In the genomic region with DNA sequence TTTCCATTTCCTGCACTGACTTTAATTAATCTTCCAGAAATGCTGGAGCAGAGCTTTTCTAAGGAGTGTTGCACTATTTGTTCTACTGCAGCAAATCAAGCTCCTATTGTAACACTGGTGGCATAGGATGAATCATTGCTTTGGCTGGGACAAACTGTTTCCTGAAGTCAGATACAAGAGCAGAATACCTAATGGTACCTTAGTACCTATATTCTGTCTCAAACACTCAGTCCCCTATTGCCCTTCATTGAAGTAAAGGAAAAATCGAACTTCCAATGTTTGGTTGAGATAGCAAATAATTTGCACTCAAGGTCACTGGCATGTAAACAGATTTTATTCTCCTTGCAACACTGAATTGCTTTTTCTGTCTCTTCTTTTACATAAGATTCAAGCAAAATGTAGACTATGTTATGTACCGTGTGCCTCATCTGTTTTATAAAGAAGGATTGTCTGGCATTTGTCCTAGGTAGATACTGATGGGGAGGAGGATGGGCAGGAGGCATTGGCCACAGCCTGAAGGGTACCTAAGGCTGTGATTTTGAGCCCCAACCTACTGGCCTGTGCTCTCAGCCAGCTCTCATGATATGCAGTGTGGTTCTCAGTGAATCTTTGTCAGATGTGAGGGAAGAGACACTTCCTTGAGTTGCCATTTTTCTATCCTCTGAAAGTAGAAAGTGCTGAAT, we compare ENCODE assay signal across 17 cellular contexts.
"Had no signal": no experiment of that assay in that cellular context is flagged by ENCODE, and none has a peak within 500 bp of the region (broad histone marks: within the 10 kb centered on the region; RNA-seq: fewer than 3 reads in every experiment).

No MANE protein-coding gene starts in this region.

- H3K4me3 ChIP-seq: coronary artery, sigmoid colon, upper lobe of right lung had no signal

- H3K4me1 ChIP-seq: sigmoid colon, upper lobe of right lung had no signal

- DNase-seq: activated CD4-positive, alpha-beta T cell treated with anti-CD3 and anti-CD28 coated beads for 1 hour; activated CD4-positive, alpha-beta T cell treated with anti-CD3 and anti-CD28 coated beads, Interleukin-2, amount 50 U/mL, for 48 hours; activated CD8-positive, alpha-beta memory T cell treated with anti-CD3 and anti-CD28 coated beads, Interleukin-2, amount 10 ng/mL, durations not matched to agents 7 days and 5 days; activated gamma-delta T cell; activated T-cell treated with anti-CD3 and anti-CD28 coated beads, Interleukin-2, amount 50 U/mL, for 4 hours; amygdala; caudate nucleus; effector CD8-positive, alpha-beta T cell; hippocampal formation; naive thymus-derived CD8-positive, alpha-beta T cell; nucleus accumbens; sigmoid colon; stimulated activated CD4-positive, alpha-beta T cell treated with anti-CD3 and anti-CD28 coated beads, Interleukin-2, amount 100 ng/mL, for 48 hours; stimulated activated naive CD8-positive, alpha-beta T cell treated with anti-CD3 and anti-CD28 coated beads, Interleukin-15, Interleukin-2, amounts not matched to agents 100 U/mL and 50 U/mL, for 24 hours; upper lobe of right lung had no signal

- H3K9me3 ChIP-seq: sigmoid colon, upper lobe of right lung had no signal

- ATAC-seq: activated CD8-positive, alpha-beta memory T cell treated with anti-CD3 and anti-CD28 coated beads, Interleukin-2, amount 10 ng/mL, durations not matched to agents 7 days and 5 days; activated T-cell treated with anti-CD3 and anti-CD28 coated beads, Interleukin-2, amount 50 U/mL, for 4 hours; naive thymus-derived CD8-positive, alpha-beta T cell; stimulated activated naive CD8-positive, alpha-beta T cell treated with anti-CD3 and anti-CD28 coated beads, Interleukin-15, Interleukin-2, amounts not matched to agents 100 U/mL and 50 U/mL, for 24 hours; upper lobe of right lung had no signal

- H3K27me3 ChIP-seq: sigmoid colon, upper lobe of right lung had no signal

- H3K27ac ChIP-seq: coronary artery, epithelial cell of prostate, sigmoid colon, upper lobe of right lung had no signal

- H3K36me3 ChIP-seq: sigmoid colon, upper lobe of right lung had no signal
